8 cellular contexts compared by ENCODE assay signal in the genomic region with DNA sequence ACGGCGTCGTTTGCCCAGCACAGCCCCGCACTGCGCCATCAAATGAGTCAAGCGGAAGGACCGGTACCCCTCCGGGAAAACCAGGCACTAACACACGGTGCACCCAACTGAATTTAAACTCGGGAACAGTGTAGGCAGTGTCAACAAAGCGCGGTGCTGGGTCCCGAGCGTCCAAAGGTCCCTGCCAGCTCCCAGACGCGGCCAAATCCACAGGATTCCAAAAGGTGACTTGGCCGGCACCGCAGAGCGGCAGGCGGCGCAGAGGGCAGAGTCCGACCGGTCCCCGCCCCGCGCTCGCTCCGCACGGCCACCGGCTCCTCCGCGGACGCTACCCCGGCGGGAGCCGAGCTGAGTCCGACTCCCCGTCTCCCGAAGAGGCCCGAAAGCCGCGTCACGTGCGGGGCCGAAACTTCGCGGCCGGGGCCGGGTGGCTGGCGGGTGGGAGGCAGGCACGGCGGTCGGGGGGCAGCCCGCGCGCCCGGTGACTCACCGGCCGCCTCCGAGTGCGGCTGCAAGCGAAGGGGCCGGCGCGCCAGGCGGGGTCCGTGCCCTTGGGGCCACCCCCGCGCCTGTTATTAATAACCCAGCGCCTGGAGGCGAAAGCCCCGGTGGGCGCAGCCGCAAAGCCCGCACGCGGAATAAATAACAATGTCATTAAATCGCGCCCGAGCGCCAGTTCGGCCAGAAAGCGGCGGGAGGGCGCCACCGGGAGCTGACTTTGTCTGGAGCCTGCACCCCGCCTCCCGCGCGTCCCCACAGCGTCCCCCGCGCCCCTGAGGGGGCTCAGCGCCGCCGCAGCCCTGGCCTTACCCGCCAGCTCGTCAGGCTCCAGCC. TPM values are rescaled to one million over a fixed set of nuclear protein-coding genes. Genes with fewer than 3 reads are reported as not detected.
DNase-seq lines count a peak whose midpoint lies in the region; ATAC-seq and TF ChIP-seq lines count a peak whose summit lies in the region.

No MANE protein-coding gene starts in this region.

- H3K9ac ChIP-seq in HUES48 (ENCODE audit: low read depth, low read length) (peak overlapping the region; percentile 75), skeletal muscle tissue (ENCODE audit: low read depth in 1 of 3, low read length in 3 of 3) (peak overlapping the region; percentile 94 to 97 (median 96))

- no peak for TF ChIP-seq CTCF in cardiac fibroblast (IDR thresholded peaks at IDR 0.05; ENCODE audit: low read depth, low read length)

- H3K4me1 ChIP-seq in HUES48 (ENCODE audit: control insufficient read depth, insufficient read depth, low read length) (peaks cover 14% of the 10 kb centered on the region), skeletal muscle tissue (ENCODE audit: control insufficient read depth in 3 of 3, insufficient read depth in 3 of 3, low read length in 3 of 3) (peaks cover 13 to 28% (median 26%) of the 10 kb centered on the region in 3 donors)

- H3K4me3 ChIP-seq in HUES48 (ENCODE audit: low read depth, low read length) (peak overlapping the region; percentile 97), cardiac fibroblast (replicated peaks in 1 of 2; ENCODE audit: low read depth in 2 of 2, low read length in 2 of 2) (peak overlapping the region; percentile 73 to 82), skeletal muscle tissue (ENCODE audit: low read length in 3 of 3) (peak overlapping the region; percentile 89 to 96 (median 94))

- H3K27me3 ChIP-seq in HUES48 (ENCODE audit: control insufficient read depth, insufficient read depth, low read length) (peaks cover 24% of the 10 kb centered on the region), skeletal muscle tissue (ENCODE audit: control insufficient read depth in 3 of 3, insufficient read depth in 3 of 3, low read length in 3 of 3) (no peaks in the 10 kb centered on the region)

- no peaks in the 10 kb centered on the region for H3K9me3 ChIP-seq in HUES48 (ENCODE audit: control insufficient read depth, insufficient read depth, low read length)
- no peaks in the 10 kb centered on the region for H3K9me3 ChIP-seq in skeletal muscle tissue (ENCODE audit: control insufficient read depth in 3 of 3, low read length in 3 of 3)

- H3K36me3 ChIP-seq in HUES48 (ENCODE audit: control insufficient read depth, insufficient read depth, low read length) (no peaks in the 10 kb centered on the region), skeletal muscle tissue (ENCODE audit: control insufficient read depth in 3 of 3, insufficient read depth in 3 of 3, low read length in 3 of 3) (no peaks in the 10 kb centered on the region)

- DNase-seq in G401 (ENCODE audit: low spot score) (peak; percentile 71), SHP77 treated with DMSO at 0.1 percent for 48 hours (lab: John Stamatoyannopoulos, UW) (peak; percentile 73), cardiac fibroblast (ENCODE audit: low read depth in 2 of 2) (peak; percentile 73 to 78), iris pigment epithelial cell (ENCODE audit: low read depth) (peak; percentile 55)
- no peak for DNase-seq in effector CD8-positive, alpha-beta T cell (lab: John Stamatoyannopoulos, UW)

- ATAC-seq in GM21526 (IDR thresholded peaks at IDR 0.05; ENCODE audit: low FRiP score, unreplicated experiment), result peak; percentile 32

- H3K27ac ChIP-seq in HUES48 (ENCODE audit: low read depth, low read length), result peak overlapping the region; percentile 79
- H3K27ac ChIP-seq in skeletal muscle tissue (ENCODE audit: low read depth, low read length), result peak overlapping the region; percentile 95

- in situ Hi-C loops in G401 (cut with HindIII; ENCODE audit: low sequenced_read_pairs), result no loop called here

RNA-seq across cellular contexts. Expression of a gene that starts 0.8 kb away (rescaled TPM):
- total RNA-seq in G401 (2014; rRNA removed; shearing (Covaris generic)), result 6.1 and 13.0 TPM in 2 replicates
- total RNA-seq in skeletal muscle tissue, result 29.2 TPM
